Comparison of ENCODE assay signal across 1 cellular context in the genomic region with DNA sequence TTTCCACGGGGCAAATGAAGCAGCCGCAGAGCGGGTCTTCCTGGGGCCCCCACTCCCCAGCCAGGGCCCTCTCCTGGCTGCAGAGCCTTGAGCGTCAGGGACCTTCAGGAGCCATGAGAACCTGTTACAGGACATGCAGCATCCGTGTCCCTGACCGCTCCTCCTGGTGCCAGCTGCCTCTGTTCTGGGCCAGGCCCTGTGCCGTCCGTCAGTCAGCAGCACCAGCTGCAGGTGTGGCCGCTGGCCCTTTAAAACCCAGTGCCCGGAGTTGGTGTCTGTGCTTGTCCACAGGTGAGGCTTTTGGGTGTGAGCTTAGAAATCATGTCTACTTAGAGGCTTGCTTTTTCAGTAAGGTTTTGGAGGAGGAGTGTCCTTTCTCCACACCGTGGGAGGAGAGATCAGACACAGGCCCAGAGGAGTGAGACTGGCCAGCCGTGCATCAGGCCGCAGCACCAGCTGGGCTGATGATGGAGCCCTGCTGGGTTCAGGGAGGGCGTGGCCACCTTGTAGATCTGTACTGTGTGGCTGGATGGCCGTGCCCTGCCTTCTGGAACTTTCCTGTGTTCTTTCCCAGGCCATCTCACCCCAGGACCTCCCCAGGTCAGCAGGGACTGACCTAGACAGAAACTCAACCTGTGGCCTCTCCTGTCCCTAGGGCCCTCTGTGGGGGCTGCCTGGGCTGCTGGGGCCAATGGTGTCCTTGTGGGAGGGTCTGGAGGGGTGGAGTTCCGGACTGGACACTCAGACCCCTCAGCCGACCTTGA.
A peak's percentile ranks its signal among the peaks of the same experiment; 100 is the strongest.
TF ChIP-seq lines count a peak whose summit lies in the region.

No MANE protein-coding gene starts in this region.

TF ChIP-seq in HepG2, 621 proteins besides CTCF, POLR2A, EP300 and RAD21 (continued from another document and continues in another):
- TF ChIP-seq, protein P1, sequence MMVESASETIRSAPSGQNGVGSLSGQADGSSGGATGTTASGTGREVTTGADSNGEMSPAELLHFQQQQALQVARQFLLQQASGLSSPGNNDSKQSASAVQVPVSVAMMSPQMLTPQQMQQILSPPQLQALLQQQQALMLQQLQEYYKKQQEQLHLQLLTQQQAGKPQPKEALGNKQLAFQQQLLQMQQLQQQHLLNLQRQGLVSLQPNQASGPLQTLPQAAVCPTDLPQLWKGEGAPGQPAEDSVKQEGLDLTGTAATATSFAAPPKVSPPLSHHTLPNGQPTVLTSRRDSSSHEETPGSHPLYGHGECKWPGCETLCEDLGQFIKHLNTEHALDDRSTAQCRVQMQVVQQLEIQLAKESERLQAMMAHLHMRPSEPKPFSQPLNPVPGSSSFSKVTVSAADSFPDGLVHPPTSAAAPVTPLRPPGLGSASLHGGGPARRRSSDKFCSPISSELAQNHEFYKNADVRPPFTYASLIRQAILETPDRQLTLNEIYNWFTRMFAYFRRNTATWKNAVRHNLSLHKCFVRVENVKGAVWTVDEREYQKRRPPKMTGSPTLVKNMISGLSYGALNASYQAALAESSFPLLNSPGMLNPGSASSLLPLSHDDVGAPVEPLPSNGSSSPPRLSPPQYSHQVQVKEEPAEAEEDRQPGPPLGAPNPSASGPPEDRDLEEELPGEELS (CRISPR knock-in tag; IDR thresholded peaks at IDR 0.05), result no peak
- no peak for TF ChIP-seq MZF1 (CRISPR knock-in tag; IDR thresholded peaks at IDR 0.05; ENCODE audit: borderline replicate concordance)
- TF ChIP-seq ZBTB1 (CRISPR knock-in tag; IDR thresholded peaks at IDR 0.05; ENCODE audit: borderline replicate concordance), result no peak
- TF ChIP-seq PLRG1 (conservative IDR thresholded peaks at IDR 0.05), result no peak
- TF ChIP-seq, protein P2, sequence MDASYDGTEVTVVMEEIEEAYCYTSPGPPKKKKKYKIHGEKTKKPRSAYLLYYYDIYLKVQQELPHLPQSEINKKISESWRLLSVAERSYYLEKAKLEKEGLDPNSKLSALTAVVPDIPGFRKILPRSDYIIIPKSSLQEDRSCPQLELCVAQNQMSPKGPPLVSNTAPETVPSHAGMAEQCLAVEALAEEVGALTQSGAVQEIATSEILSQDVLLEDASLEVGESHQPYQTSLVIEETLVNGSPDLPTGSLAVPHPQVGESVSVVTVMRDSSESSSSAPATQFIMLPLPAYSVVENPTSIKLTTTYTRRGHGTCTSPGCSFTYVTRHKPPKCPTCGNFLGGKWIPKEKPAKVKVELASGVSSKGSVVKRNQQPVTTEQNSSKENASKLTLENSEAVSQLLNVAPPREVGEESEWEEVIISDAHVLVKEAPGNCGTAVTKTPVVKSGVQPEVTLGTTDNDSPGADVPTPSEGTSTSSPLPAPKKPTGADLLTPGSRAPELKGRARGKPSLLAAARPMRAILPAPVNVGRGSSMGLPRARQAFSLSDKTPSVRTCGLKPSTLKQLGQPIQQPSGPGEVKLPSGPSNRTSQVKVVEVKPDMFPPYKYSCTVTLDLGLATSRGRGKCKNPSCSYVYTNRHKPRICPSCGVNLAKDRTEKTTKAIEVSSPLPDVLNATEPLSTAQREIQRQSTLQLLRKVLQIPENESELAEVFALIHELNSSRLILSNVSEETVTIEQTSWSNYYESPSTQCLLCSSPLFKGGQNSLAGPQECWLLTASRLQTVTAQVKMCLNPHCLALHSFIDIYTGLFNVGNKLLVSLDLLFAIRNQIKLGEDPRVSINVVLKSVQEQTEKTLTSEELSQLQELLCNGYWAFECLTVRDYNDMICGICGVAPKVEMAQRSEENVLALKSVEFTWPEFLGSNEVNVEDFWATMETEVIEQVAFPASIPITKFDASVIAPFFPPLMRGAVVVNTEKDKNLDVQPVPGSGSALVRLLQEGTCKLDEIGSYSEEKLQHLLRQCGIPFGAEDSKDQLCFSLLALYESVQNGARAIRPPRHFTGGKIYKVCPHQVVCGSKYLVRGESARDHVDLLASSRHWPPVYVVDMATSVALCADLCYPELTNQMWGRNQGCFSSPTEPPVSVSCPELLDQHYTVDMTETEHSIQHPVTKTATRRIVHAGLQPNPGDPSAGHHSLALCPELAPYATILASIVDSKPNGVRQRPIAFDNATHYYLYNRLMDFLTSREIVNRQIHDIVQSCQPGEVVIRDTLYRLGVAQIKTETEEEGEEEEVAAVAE (CRISPR knock-in tag; IDR thresholded peaks at IDR 0.05; ENCODE audit: borderline replicate concordance), result no peak
- no peak for TF ChIP-seq MLLT10 (CRISPR knock-in tag; IDR thresholded peaks at IDR 0.05)
- TF ChIP-seq SAFB2 (CRISPR knock-in tag; IDR thresholded peaks at IDR 0.05; ENCODE audit: borderline replicate concordance, low read depth), result no peak
- TF ChIP-seq, protein P3, sequence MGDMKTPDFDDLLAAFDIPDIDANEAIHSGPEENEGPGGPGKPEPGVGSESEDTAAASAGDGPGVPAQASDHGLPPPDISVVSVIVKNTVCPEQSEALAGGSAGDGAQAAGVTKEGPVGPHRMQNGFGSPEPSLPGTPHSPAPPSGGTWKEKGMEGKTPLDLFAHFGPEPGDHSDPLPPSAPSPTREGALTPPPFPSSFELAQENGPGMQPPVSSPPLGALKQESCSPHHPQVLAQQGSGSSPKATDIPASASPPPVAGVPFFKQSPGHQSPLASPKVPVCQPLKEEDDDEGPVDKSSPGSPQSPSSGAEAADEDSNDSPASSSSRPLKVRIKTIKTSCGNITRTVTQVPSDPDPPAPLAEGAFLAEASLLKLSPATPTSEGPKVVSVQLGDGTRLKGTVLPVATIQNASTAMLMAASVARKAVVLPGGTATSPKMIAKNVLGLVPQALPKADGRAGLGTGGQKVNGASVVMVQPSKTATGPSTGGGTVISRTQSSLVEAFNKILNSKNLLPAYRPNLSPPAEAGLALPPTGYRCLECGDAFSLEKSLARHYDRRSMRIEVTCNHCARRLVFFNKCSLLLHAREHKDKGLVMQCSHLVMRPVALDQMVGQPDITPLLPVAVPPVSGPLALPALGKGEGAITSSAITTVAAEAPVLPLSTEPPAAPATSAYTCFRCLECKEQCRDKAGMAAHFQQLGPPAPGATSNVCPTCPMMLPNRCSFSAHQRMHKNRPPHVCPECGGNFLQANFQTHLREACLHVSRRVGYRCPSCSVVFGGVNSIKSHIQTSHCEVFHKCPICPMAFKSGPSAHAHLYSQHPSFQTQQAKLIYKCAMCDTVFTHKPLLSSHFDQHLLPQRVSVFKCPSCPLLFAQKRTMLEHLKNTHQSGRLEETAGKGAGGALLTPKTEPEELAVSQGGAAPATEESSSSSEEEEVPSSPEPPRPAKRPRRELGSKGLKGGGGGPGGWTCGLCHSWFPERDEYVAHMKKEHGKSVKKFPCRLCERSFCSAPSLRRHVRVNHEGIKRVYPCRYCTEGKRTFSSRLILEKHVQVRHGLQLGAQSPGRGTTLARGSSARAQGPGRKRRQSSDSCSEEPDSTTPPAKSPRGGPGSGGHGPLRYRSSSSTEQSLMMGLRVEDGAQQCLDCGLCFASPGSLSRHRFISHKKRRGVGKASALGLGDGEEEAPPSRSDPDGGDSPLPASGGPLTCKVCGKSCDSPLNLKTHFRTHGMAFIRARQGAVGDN (CRISPR knock-in tag; IDR thresholded peaks at IDR 0.05), result no peak
- TF ChIP-seq JUNB (CRISPR knock-in tag; IDR thresholded peaks at IDR 0.05; ENCODE audit: borderline replicate concordance), result no peak
- TF ChIP-seq, protein P4, sequence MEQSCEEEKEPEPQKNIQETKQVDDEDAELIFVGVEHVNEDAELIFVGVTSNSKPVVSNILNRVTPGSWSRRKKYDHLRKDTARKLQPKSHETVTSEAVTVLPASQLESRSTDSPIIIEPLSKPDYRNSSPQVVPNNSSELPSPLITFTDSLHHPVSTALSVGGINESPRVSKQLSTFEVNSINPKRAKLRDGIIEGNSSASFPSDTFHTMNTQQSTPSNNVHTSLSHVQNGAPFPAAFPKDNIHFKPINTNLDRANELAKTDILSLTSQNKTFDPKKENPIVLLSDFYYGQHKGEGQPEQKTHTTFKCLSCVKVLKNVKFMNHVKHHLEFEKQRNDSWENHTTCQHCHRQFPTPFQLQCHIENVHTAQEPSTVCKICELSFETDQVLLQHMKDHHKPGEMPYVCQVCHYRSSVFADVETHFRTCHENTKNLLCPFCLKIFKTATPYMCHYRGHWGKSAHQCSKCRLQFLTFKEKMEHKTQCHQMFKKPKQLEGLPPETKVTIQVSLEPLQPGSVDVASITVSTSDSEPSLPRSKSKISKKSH (CRISPR knock-in tag; IDR thresholded peaks at IDR 0.05; ENCODE audit: borderline replicate concordance), result 0 out of 2 replicates have a peak, but pooled peaks have one; percentile 47
- TF ChIP-seq, protein P5, sequence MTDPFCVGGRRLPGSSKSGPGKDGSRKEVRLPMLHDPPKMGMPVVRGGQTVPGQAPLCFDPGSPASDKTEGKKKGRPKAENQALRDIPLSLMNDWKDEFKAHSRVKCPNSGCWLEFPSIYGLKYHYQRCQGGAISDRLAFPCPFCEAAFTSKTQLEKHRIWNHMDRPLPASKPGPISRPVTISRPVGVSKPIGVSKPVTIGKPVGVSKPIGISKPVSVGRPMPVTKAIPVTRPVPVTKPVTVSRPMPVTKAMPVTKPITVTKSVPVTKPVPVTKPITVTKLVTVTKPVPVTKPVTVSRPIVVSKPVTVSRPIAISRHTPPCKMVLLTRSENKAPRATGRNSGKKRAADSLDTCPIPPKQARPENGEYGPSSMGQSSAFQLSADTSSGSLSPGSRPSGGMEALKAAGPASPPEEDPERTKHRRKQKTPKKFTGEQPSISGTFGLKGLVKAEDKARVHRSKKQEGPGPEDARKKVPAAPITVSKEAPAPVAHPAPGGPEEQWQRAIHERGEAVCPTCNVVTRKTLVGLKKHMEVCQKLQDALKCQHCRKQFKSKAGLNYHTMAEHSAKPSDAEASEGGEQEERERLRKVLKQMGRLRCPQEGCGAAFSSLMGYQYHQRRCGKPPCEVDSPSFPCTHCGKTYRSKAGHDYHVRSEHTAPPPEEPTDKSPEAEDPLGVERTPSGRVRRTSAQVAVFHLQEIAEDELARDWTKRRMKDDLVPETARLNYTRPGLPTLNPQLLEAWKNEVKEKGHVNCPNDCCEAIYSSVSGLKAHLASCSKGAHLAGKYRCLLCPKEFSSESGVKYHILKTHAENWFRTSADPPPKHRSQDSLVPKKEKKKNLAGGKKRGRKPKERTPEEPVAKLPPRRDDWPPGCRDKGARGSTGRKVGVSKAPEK (CRISPR knock-in tag; IDR thresholded peaks at IDR 0.05; ENCODE audit: borderline replicate concordance), result no peak
- no peak for TF ChIP-seq ZNF883 (CRISPR knock-in tag; IDR thresholded peaks at IDR 0.05; ENCODE audit: not compliant biosample characterization)
- TF ChIP-seq ZNF570 (CRISPR knock-in tag; IDR thresholded peaks at IDR 0.05; ENCODE audit: borderline replicate concordance), result no peak
- TF ChIP-seq, protein P6, sequence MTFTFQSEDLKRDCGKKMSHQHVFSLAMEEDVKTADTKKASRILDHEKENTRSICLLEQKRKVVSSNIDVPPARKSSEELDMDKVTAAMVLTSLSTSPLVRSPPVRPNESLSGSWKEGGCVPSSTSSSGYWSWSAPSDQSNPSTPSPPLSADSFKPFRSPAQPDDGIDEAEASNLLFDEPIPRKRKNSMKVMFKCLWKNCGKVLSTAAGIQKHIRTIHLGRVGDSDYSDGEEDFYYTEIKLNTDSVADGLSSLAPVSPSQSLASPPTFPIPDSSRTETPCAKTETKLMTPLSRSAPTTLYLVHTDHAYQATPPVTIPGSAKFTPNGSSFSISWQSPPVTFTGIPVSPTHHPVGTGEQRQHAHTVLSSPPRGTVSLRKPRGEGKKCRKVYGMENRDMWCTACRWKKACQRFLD (CRISPR knock-in tag; IDR thresholded peaks at IDR 0.05; ENCODE audit: borderline replicate concordance), result no peak
- TF ChIP-seq NFIB (CRISPR knock-in tag; IDR thresholded peaks at IDR 0.05; ENCODE audit: borderline replicate concordance), result no peak
- 0 out of 2 replicates have a peak, but pooled peaks have one; percentile 16 for TF ChIP-seq ZNF501 (CRISPR knock-in tag; IDR thresholded peaks at IDR 0.05)
- no peak for TF ChIP-seq ZNF557 (CRISPR knock-in tag; IDR thresholded peaks at IDR 0.05)
- TF ChIP-seq SNRNP70 (IDR thresholded peaks at IDR 0.05; ENCODE audit: low read depth, low read length), result no peak
- no peak for TF ChIP-seq MATR3 (CRISPR knock-in tag; IDR thresholded peaks at IDR 0.05)
- TF ChIP-seq ATM (IDR thresholded peaks at IDR 0.05; ENCODE audit: borderline replicate concordance), result no peak
- TF ChIP-seq IRX3 (CRISPR knock-in tag; IDR thresholded peaks at IDR 0.05; ENCODE audit: borderline replicate concordance, low read depth), result no peak
- no peak for TF ChIP-seq ZNF678 (CRISPR knock-in tag; IDR thresholded peaks at IDR 0.05)
- TF ChIP-seq, protein P7, sequence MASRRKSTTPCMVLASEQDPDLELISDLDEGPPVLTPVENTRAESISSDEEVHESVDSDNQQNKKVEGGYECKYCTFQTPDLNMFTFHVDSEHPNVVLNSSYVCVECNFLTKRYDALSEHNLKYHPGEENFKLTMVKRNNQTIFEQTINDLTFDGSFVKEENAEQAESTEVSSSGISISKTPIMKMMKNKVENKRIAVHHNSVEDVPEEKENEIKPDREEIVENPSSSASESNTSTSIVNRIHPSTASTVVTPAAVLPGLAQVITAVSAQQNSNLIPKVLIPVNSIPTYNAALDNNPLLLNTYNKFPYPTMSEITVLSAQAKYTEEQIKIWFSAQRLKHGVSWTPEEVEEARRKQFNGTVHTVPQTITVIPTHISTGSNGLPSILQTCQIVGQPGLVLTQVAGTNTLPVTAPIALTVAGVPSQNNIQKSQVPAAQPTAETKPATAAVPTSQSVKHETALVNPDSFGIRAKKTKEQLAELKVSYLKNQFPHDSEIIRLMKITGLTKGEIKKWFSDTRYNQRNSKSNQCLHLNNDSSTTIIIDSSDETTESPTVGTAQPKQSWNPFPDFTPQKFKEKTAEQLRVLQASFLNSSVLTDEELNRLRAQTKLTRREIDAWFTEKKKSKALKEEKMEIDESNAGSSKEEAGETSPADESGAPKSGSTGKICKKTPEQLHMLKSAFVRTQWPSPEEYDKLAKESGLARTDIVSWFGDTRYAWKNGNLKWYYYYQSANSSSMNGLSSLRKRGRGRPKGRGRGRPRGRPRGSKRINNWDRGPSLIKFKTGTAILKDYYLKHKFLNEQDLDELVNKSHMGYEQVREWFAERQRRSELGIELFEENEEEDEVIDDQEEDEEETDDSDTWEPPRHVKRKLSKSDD (CRISPR knock-in tag; IDR thresholded peaks at IDR 0.05; ENCODE audit: low read depth), result no peak
- no peak for TF ChIP-seq ZNF337 (CRISPR knock-in tag; IDR thresholded peaks at IDR 0.05; ENCODE audit: borderline replicate concordance, low read depth)
- TF ChIP-seq, protein P8, sequence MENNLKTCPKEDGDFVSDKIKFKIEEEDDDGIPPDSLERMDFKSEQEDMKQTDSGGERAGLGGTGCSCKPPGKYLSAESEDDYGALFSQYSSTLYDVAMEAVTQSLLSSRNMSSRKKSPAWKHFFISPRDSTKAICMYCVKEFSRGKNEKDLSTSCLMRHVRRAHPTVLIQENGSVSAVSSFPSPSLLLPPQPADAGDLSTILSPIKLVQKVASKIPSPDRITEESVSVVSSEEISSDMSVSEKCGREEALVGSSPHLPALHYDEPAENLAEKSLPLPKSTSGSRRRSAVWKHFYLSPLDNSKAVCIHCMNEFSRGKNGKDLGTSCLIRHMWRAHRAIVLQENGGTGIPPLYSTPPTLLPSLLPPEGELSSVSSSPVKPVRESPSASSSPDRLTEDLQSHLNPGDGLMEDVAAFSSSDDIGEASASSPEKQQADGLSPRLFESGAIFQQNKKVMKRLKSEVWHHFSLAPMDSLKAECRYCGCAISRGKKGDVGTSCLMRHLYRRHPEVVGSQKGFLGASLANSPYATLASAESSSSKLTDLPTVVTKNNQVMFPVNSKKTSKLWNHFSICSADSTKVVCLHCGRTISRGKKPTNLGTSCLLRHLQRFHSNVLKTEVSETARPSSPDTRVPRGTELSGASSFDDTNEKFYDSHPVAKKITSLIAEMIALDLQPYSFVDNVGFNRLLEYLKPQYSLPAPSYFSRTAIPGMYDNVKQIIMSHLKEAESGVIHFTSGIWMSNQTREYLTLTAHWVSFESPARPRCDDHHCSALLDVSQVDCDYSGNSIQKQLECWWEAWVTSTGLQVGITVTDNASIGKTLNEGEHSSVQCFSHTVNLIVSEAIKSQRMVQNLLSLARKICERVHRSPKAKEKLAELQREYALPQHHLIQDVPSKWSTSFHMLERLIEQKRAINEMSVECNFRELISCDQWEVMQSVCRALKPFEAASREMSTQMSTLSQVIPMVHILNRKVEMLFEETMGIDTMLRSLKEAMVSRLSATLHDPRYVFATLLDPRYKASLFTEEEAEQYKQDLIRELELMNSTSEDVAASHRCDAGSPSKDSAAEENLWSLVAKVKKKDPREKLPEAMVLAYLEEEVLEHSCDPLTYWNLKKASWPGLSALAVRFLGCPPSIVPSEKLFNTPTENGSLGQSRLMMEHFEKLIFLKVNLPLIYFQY (CRISPR knock-in tag; IDR thresholded peaks at IDR 0.05; ENCODE audit: borderline replicate concordance), result no peak
- peak; percentile 57 for TF ChIP-seq ELF1 (CRISPR knock-in tag; IDR thresholded peaks at IDR 0.05)
